8 cellular contexts compared by ENCODE assay signal in the genomic region with DNA sequence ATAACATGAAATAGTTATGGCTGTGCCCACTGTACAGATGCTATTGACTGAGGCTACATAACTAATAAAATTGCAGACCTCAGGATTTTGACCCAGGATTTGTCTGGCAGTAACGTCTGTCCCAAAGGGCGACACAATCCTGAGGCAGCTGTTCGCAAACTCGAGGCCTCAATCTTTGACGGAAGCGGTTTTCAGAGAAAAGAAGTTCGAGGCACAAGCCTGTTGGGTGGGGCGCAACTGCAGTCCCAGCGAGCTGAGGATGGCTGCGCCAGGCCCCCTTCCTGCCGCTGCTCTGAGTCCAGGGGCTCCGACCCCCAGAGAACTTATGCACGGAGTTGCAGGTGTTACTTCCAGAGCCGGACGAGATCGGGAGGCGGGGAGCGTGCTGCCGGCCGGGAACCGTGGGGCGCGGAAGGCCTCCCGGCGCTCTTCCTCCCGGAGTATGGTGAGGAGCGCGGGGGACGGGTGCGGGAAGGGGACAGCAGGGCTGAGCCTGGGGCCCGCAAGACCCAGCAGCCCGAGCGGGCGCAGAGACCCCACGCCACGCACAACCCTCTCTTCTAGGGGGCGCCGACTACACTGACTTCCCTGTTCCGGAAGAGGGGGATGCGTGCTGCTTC. TPM values are rescaled to one million over a fixed set of nuclear protein-coding genes. Genes with fewer than 3 reads are reported as not detected.
A peak's percentile ranks its signal among the peaks of the same experiment; 100 is the strongest.
DNase-seq lines count a peak whose midpoint lies in the region; ATAC-seq, FAIRE-seq and TF ChIP-seq lines count a peak whose summit lies in the region.

A gene (plus strand): TSS at position 242 of the 620 bp plus-strand sequence. CDS start 18 bp downstream, at position 260.

- H3K4me1 ChIP-seq in esophagus (ENCODE audit: control insufficient read depth in 2 of 2, insufficient read depth in 2 of 2, low read length in 1 of 2) (no peaks in the 10 kb centered on the region), pancreas (peaks cover 0 to 8% (median 0%) of the 10 kb centered on the region in 3 donors)

- H3K9me3 ChIP-seq in esophagus (ENCODE audit: control insufficient read depth in 2 of 2, insufficient read depth in 1 of 2, low read depth in 1 of 2, low read length in 1 of 2) (peaks cover 0 to 3% of the 10 kb centered on the region in 2 donors), pancreas (peaks cover 0 to 9% (median 0%) of the 10 kb centered on the region in 4 donors)

- no peaks in the 10 kb centered on the region for H3K27me3 ChIP-seq in esophagus (ENCODE audit: control insufficient read depth in 1 of 2, insufficient read depth in 2 of 2, low read length in 2 of 2)
- no peaks in the 10 kb centered on the region for H3K27me3 ChIP-seq in pancreas

- in situ Hi-C loops in KBM-7 (cut with MboI; ENCODE audit: low pct_unique_long_range_greater_than_20kb, low sequenced_read_pairs): no loop called here

- intact Hi-C loops in pancreas (cut with DNase I): no loop called here

- DNase-seq in activated CD4-positive, alpha-beta T cell treated with anti-CD3 and anti-CD28 coated beads, Interleukin-2, amount 50 U/mL, for 48 hours: peak; percentile 48 to 58
- DNase-seq in pancreas (peak in 1 of 6 donors; percentile 56), GDM1 (lab: John Stamatoyannopoulos, UW) (no peak), KBM-7 (no peak)

- H3K27ac ChIP-seq in esophagus (ENCODE audit: low read depth in 2 of 2, low read length in 1 of 2) (peak within 1 kb of the TSS in 1 of 2 donors; percentile 21), pancreas (no peak within 1 kb of the TSS)

- H3K36me3 ChIP-seq in esophagus (ENCODE audit: control insufficient read depth in 2 of 2, insufficient read depth in 2 of 2, low read length in 1 of 2): no peaks in the 10 kb centered on the region
- H3K36me3 ChIP-seq in pancreas: peaks cover 0 to 5% (median 0%) of the 10 kb centered on the region in 3 donors

- no peak for TF ChIP-seq CTCF in pancreas (IDR thresholded peaks at IDR 0.05)

- 9 to 10% methylated on average over 35 to 40 of the region's 40 CpGs for WGBS in esophagus, 2 donors
- WGBS in pancreas, 2 donors: 26% methylated on average over 40 of the region's 40 CpGs

- H3K4me3 ChIP-seq in esophagus (ENCODE audit: low read depth in 1 of 2, low read length in 2 of 2) (peak within 1 kb of the TSS; percentile 41 to 62), pancreas (peak within 1 kb of the TSS in 3 of 4 donors; percentile 10 to 34 (median 12))

- no peak for FAIRE-seq in pancreas (lab: Jason Lieb, UNC)

- ATAC-seq in pancreas (peak in 3 of 4 donors; percentile 35 to 67 (median 60)), GM19351 (IDR thresholded peaks at IDR 0.05; ENCODE audit: unreplicated experiment) (no peak), HG03457 (IDR thresholded peaks at IDR 0.05; ENCODE audit: unreplicated experiment) (no peak)

- peak; percentile 67 for TF ChIP-seq POLR2A in GM19099 (IDR thresholded peaks at IDR 0.05; ENCODE audit: extremely low read depth, insufficient read length, low read depth)

RNA-seq across cellular contexts. Expression of the gene that starts here (rescaled TPM):
- polyA plus RNA-seq in esophagus (under 1 TPM; 0.46 to 0.94 TPM), pancreas (under 1 TPM; 0.76 to 0.80 TPM)
- total RNA-seq in pancreas: under 1 TPM; 0.14 to 0.78 (median 0.45) TPM

Comparison
In these comparisons a context has a peak if more than half of its experiments do, and no peak if none do; other contexts are left out.
1. Peak in ATAC-seq and H3K4me3 ChIP-seq in pancreas; RNA of the gene not detected or under 1 TPM.
2. DNase-seq: peak in activated CD4-positive, alpha-beta T cell treated with anti-CD3 and anti-CD28 coated beads, Interleukin-2, amount 50 U/mL, for 48 hours (2 of 2); none in GDM1 (single experiment) and KBM-7 (single experiment).